In the genomic region with DNA sequence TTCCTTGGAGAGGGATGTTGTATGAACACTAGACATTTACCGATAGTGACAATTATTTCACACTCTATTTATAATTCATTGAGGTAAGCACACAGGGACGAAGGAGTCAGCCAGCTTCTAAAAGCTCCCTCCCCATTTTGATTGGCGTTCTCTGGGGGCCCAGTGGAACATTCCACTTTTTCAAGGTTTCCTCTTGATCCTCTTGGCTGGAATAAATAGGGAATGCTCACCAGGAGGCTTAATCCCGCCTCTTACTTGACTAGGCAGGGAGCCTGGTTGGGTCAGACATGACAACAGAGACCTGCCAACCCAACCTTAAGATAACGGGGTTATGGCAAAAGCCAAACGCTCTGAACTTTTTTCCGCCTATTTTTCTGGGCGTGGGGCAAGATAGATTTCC, we compare ENCODE assay signal across 2 cellular contexts.
TF ChIP-seq lines count a peak whose summit lies in the region.

No MANE protein-coding gene starts in this region.

TF ChIP-seq in WTC11, 78 proteins besides CTCF, POLR2A, EP300 and RAD21 (continued from another document):
- TF ChIP-seq, protein P1, sequence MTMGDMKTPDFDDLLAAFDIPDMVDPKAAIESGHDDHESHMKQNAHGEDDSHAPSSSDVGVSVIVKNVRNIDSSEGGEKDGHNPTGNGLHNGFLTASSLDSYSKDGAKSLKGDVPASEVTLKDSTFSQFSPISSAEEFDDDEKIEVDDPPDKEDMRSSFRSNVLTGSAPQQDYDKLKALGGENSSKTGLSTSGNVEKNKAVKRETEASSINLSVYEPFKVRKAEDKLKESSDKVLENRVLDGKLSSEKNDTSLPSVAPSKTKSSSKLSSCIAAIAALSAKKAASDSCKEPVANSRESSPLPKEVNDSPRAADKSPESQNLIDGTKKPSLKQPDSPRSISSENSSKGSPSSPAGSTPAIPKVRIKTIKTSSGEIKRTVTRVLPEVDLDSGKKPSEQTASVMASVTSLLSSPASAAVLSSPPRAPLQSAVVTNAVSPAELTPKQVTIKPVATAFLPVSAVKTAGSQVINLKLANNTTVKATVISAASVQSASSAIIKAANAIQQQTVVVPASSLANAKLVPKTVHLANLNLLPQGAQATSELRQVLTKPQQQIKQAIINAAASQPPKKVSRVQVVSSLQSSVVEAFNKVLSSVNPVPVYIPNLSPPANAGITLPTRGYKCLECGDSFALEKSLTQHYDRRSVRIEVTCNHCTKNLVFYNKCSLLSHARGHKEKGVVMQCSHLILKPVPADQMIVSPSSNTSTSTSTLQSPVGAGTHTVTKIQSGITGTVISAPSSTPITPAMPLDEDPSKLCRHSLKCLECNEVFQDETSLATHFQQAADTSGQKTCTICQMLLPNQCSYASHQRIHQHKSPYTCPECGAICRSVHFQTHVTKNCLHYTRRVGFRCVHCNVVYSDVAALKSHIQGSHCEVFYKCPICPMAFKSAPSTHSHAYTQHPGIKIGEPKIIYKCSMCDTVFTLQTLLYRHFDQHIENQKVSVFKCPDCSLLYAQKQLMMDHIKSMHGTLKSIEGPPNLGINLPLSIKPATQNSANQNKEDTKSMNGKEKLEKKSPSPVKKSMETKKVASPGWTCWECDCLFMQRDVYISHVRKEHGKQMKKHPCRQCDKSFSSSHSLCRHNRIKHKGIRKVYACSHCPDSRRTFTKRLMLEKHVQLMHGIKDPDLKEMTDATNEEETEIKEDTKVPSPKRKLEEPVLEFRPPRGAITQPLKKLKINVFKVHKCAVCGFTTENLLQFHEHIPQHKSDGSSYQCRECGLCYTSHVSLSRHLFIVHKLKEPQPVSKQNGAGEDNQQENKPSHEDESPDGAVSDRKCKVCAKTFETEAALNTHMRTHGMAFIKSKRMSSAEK (CRISPR knock-in tag; IDR thresholded peaks at IDR 0.05; ENCODE audit: borderline replicate concordance) = no peak
- TF ChIP-seq CREB1 (CRISPR knock-in tag; IDR thresholded peaks at IDR 0.05) (no peak), ATF1 (CRISPR knock-in tag; IDR thresholded peaks at IDR 0.05) (no peak), JAZF1 (CRISPR knock-in tag; IDR thresholded peaks at IDR 0.05) (no peak), ZNF121 (CRISPR knock-in tag; IDR thresholded peaks at IDR 0.05) (no peak), FOXJ3 (CRISPR knock-in tag; IDR thresholded peaks at IDR 0.05; ENCODE audit: borderline replicate concordance) (no peak), NFATC4 (CRISPR knock-in tag; IDR thresholded peaks at IDR 0.05) (no peak), GTF2I (CRISPR knock-in tag; conservative IDR thresholded peaks at IDR 0.05) (no peak), JUN (CRISPR knock-in tag; IDR thresholded peaks at IDR 0.05) (no peak), NR3C1 (CRISPR knock-in tag; conservative IDR thresholded peaks at IDR 0.05; ENCODE audit: low read depth) (no peak), FOXK1 (CRISPR knock-in tag; IDR thresholded peaks at IDR 0.05) (no peak), ZNF219 (CRISPR knock-in tag; IDR thresholded peaks at IDR 0.05; ENCODE audit: borderline replicate concordance) (no peak), FOXP1 (CRISPR knock-in tag; IDR thresholded peaks at IDR 0.05; ENCODE audit: borderline replicate concordance) (no peak), ZNF423 (CRISPR knock-in tag; IDR thresholded peaks at IDR 0.05) (no peak)
- TF ChIP-seq, protein P2, sequence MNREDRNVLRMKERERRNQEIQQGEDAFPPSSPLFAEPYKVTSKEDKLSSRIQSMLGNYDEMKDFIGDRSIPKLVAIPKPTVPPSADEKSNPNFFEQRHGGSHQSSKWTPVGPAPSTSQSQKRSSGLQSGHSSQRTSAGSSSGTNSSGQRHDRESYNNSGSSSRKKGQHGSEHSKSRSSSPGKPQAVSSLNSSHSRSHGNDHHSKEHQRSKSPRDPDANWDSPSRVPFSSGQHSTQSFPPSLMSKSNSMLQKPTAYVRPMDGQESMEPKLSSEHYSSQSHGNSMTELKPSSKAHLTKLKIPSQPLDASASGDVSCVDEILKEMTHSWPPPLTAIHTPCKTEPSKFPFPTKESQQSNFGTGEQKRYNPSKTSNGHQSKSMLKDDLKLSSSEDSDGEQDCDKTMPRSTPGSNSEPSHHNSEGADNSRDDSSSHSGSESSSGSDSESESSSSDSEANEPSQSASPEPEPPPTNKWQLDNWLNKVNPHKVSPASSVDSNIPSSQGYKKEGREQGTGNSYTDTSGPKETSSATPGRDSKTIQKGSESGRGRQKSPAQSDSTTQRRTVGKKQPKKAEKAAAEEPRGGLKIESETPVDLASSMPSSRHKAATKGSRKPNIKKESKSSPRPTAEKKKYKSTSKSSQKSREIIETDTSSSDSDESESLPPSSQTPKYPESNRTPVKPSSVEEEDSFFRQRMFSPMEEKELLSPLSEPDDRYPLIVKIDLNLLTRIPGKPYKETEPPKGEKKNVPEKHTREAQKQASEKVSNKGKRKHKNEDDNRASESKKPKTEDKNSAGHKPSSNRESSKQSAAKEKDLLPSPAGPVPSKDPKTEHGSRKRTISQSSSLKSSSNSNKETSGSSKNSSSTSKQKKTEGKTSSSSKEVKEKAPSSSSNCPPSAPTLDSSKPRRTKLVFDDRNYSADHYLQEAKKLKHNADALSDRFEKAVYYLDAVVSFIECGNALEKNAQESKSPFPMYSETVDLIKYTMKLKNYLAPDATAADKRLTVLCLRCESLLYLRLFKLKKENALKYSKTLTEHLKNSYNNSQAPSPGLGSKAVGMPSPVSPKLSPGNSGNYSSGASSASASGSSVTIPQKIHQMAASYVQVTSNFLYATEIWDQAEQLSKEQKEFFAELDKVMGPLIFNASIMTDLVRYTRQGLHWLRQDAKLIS (CRISPR knock-in tag; IDR thresholded peaks at IDR 0.05; ENCODE audit: borderline replicate concordance) = no peak
- TF ChIP-seq, protein P3, sequence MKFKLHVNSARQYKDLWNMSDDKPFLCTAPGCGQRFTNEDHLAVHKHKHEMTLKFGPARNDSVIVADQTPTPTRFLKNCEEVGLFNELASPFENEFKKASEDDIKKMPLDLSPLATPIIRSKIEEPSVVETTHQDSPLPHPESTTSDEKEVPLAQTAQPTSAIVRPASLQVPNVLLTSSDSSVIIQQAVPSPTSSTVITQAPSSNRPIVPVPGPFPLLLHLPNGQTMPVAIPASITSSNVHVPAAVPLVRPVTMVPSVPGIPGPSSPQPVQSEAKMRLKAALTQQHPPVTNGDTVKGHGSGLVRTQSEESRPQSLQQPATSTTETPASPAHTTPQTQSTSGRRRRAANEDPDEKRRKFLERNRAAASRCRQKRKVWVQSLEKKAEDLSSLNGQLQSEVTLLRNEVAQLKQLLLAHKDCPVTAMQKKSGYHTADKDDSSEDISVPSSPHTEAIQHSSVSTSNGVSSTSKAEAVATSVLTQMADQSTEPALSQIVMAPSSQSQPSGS (CRISPR knock-in tag; IDR thresholded peaks at IDR 0.05; ENCODE audit: borderline replicate concordance, low read depth) = no peak
- TF ChIP-seq, protein P4, sequence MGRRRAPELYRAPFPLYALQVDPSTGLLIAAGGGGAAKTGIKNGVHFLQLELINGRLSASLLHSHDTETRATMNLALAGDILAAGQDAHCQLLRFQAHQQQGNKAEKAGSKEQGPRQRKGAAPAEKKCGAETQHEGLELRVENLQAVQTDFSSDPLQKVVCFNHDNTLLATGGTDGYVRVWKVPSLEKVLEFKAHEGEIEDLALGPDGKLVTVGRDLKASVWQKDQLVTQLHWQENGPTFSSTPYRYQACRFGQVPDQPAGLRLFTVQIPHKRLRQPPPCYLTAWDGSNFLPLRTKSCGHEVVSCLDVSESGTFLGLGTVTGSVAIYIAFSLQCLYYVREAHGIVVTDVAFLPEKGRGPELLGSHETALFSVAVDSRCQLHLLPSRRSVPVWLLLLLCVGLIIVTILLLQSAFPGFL (CRISPR knock-in tag; IDR thresholded peaks at IDR 0.05; ENCODE audit: borderline replicate concordance) = no peak

TF ChIP-seq in HepG2, 621 proteins besides CTCF, POLR2A, EP300 and RAD21 (continued from another document):
- TF ChIP-seq, protein P5, sequence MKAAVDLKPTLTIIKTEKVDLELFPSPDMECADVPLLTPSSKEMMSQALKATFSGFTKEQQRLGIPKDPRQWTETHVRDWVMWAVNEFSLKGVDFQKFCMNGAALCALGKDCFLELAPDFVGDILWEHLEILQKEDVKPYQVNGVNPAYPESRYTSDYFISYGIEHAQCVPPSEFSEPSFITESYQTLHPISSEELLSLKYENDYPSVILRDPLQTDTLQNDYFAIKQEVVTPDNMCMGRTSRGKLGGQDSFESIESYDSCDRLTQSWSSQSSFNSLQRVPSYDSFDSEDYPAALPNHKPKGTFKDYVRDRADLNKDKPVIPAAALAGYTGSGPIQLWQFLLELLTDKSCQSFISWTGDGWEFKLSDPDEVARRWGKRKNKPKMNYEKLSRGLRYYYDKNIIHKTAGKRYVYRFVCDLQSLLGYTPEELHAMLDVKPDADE (CRISPR knock-in tag; IDR thresholded peaks at IDR 0.05) = no peak
- no peak for TF ChIP-seq ZMYM2 (CRISPR knock-in tag; IDR thresholded peaks at IDR 0.05)
- no peak for TF ChIP-seq HOXA5 (CRISPR knock-in tag; IDR thresholded peaks at IDR 0.05)
- no peak for TF ChIP-seq ATF7 (IDR thresholded peaks at IDR 0.05)
- TF ChIP-seq ATF7 (CRISPR knock-in tag; IDR thresholded peaks at IDR 0.05) = no peak
- no peak for TF ChIP-seq FOXP1 (IDR thresholded peaks at IDR 0.05)
- no peak for TF ChIP-seq FOXP1 (CRISPR knock-in tag; IDR thresholded peaks at IDR 0.05)
- no peak for TF ChIP-seq ZBTB3 (CRISPR knock-in tag; IDR thresholded peaks at IDR 0.05; ENCODE audit: borderline replicate concordance, low read depth)
